Comparison of ENCODE assay signal across 16 cellular contexts in the genomic region with DNA sequence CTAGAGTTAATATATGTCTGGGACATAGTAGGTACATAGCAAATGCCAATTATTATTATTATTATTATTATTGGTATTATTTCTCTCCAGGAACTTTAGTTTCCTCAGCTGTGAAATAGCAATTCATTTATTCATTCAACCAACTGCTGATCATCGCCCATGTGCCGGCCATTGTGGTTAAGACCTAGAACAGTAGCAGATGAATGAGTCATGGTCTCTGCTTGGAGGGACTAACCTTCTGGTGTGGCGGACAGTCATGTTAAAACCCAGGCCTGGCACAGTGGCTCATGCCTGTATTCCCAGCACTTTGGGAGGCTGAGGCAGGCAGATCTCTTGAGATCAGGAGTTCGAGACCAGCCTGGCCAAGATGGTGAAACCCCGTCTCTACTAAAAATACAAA. TPM values are rescaled to one million over a fixed set of nuclear protein-coding genes. Genes with fewer than 3 reads are reported as not detected.
A peak's percentile ranks its signal among the peaks of the same experiment; 100 is the strongest.
DNase-seq lines count a peak whose midpoint lies in the region; ATAC-seq and TF ChIP-seq lines count a peak whose summit lies in the region.
"Had no signal": no experiment of that assay in that cellular context is flagged by ENCODE, and none has a peak within 500 bp of the region (broad histone marks: within the 10 kb centered on the region; RNA-seq: fewer than 3 reads in every experiment).

No MANE protein-coding gene starts in this region.

- no peak overlapping the region for H3K27ac Mint-ChIP-seq in activated T-helper 17 cell treated with anti-CD3 and anti-CD28 coated beads, Interleukin-2, amount 50 U/mL, for 72 hours
- H3K27ac Mint-ChIP-seq: immature natural killer cell had no signal

- no peaks in the 10 kb centered on the region for H3K36me3 Mint-ChIP-seq in activated T-helper 17 cell treated with anti-CD3 and anti-CD28 coated beads, Interleukin-2, amount 50 U/mL, for 72 hours (ENCODE audit: low read depth)
- H3K36me3 Mint-ChIP-seq: immature natural killer cell had no signal

- H3K4me3 Mint-ChIP-seq in activated T-helper 17 cell treated with anti-CD3 and anti-CD28 coated beads, Interleukin-2, amount 50 U/mL, for 72 hours: no peak overlapping the region
- H3K4me3 Mint-ChIP-seq: immature natural killer cell had no signal

- H3K4me1 Mint-ChIP-seq in activated T-helper 17 cell treated with anti-CD3 and anti-CD28 coated beads, Interleukin-2, amount 50 U/mL, for 72 hours: no peaks in the 10 kb centered on the region

- intact Hi-C loops in left colon (cut with DNase I, micrococcal nuclease): loop anchor here in 1 of 2 donors (10.0 kb wide), 1 partner anchor 115 kb away; no protein-coding TSS in a partner anchor

- no peak for TF ChIP-seq CTCF in fibroblast of the aortic adventitia (IDR thresholded peaks at IDR 0.05; ENCODE audit: insufficient read depth, low read length)

- no peaks in the 10 kb centered on the region for H3K9me3 Mint-ChIP-seq in activated T-helper 17 cell treated with anti-CD3 and anti-CD28 coated beads, Interleukin-2, amount 50 U/mL, for 72 hours
- H3K9me3 Mint-ChIP-seq: immature natural killer cell had no signal

- H3K27me3 Mint-ChIP-seq in activated T-helper 17 cell treated with anti-CD3 and anti-CD28 coated beads, Interleukin-2, amount 50 U/mL, for 72 hours: no peaks in the 10 kb centered on the region

- no peak overlapping the region for H3K4me3 ChIP-seq in fibroblast of the aortic adventitia (ENCODE audit: low read depth, low read length)
- H3K4me3 ChIP-seq: body of pancreas, SJSA1, skin epidermis had no signal

- ATAC-seq in activated T-helper 17 cell treated with anti-CD3 and anti-CD28 coated beads, Interleukin-2, amount 50 U/mL, for 72 hours (replicated peaks): peak; percentile 72
- ATAC-seq in GM21529 (IDR thresholded peaks at IDR 0.05; ENCODE audit: unreplicated experiment) (no peak), left colon (no peak)
- ATAC-seq: body of pancreas had no signal

- peak; percentile 76 for DNase-seq in AG08396 (ENCODE audit: low spot score)
- peak; percentile 42 for DNase-seq in HK-2 (ENCODE audit: unreplicated experiment)
- DNase-seq in fibroblast of the aortic adventitia (ENCODE audit: low read depth): peak; percentile 52
- DNase-seq in activated gamma-delta T cell treated with Interleukin-2 at 50 U/mL for 16 hours: no peak
- DNase-seq in NCI-H2081 (lab: John Stamatoyannopoulos, UW): no peak
- no peak for DNase-seq in left colon
- DNase-seq: activated CD4-positive, alpha-beta T cell treated with anti-CD3 and anti-CD28 coated beads, Interleukin-2, amount 50 U/mL, for 4 hours; body of pancreas; Calu3; immature natural killer cell; midbrain; stimulated activated naive CD4-positive, alpha-beta T cell treated with Interleukin-2 at 50 U/mL for 16 hours had no signal

RNA-seq across cellular contexts. Expression of a gene that starts 23.8 kb away (rescaled TPM):
- 10 to 100 TPM in 1 of 2 donors, 1 to 10 TPM in 1; 6.7 to 10.3 TPM for total RNA-seq in activated T-helper 17 cell treated with anti-CD3 and anti-CD28 coated beads, Interleukin-2, amount 50 U/mL, for 72 hours
- total RNA-seq in fibroblast of the aortic adventitia (ENCODE audit: low replicate concordance): 5.3 and 12.4 TPM in 2 replicates
- total RNA-seq in left colon: 10 to 100 TPM; 37.7 to 40.2 TPM

Comparison
In these comparisons a context has a peak if more than half of its experiments do, and no peak if none do; other contexts are left out.
1. DNase-seq: peak in AG08396 (single experiment), HK-2 (single experiment) and fibroblast of the aortic adventitia (single experiment); none in activated gamma-delta T cell treated with Interleukin-2 at 50 U/mL for 16 hours (single experiment), NCI-H2081 (0 of 2) and left colon (0 of 2).